14 cellular contexts compared by ENCODE assay signal in genomic region chrX:40004916-40005289, GRCh38.
DNase-seq lines count a peak whose midpoint lies in the region; ATAC-seq and TF ChIP-seq lines count a peak whose summit lies in the region.
"Had no signal": no experiment of that assay in that cellular context is flagged by ENCODE, and none has a peak within 500 bp of the region (broad histone marks: within the 10 kb centered on the region; RNA-seq: fewer than 3 reads in every experiment).

No MANE protein-coding gene starts in this region.

- H3K18ac ChIP-seq in mesenchymal stem cell (ENCODE audit: low read depth in 1 of 2, low read length in 2 of 2): no peak overlapping the region

- peaks cover 27% of the 10 kb centered on the region for H3K4me1 Mint-ChIP-seq in activated naive CD4-positive, alpha-beta T cell treated with anti-CD3 and anti-CD28 coated beads, Interleukin-2, amount 10 ng/mL, durations not matched to agents 7 days and 5 days
- no peaks in the 10 kb centered on the region for H3K4me1 Mint-ChIP-seq in activated T-helper 17 cell treated with anti-CD3 and anti-CD28 coated beads, Interleukin-2, amount 50 U/mL, for 72 hours
- peaks cover 6 to 29% (median 15%) of the 10 kb centered on the region in 4 donors for H3K4me1 Mint-ChIP-seq in CD4-positive, alpha-beta memory T cell

- H3K27ac ChIP-seq in mesenchymal stem cell (ENCODE audit: low read length, poor library complexity, severe bottlenecking): no peak overlapping the region
- H3K27ac ChIP-seq in thoracic aorta: no peak overlapping the region
- no peak overlapping the region for H3K27ac ChIP-seq in CD4-positive, alpha-beta memory T cell (ENCODE audit: low read depth, low read length)
- H3K27ac ChIP-seq: prostate gland, testis had no signal

- H3K4me1 ChIP-seq in mesenchymal stem cell (ENCODE audit: control insufficient read depth, insufficient read depth, low read depth, low read length) (peaks cover 32% of the 10 kb centered on the region), thoracic aorta (ENCODE audit: control insufficient read depth in 1 of 2, low read depth in 2 of 2) (peaks cover 5 to 9% of the 10 kb centered on the region in 2 donors)
- H3K4me1 ChIP-seq in CD4-positive, alpha-beta memory T cell (ENCODE audit: insufficient read depth, low read length): peaks cover 13% of the 10 kb centered on the region
- H3K4me1 ChIP-seq: prostate gland, testis had no signal

- no peak overlapping the region for H4K91ac ChIP-seq in mesenchymal stem cell (ENCODE audit: low read length)

- no peak overlapping the region for H2BK5ac ChIP-seq in mesenchymal stem cell (ENCODE audit: low read depth, low read length, poor library complexity, severe bottlenecking)

- H2BK12ac ChIP-seq in mesenchymal stem cell (ENCODE audit: low read length in 2 of 2): no peak overlapping the region

- no peak overlapping the region for H3K27ac Mint-ChIP-seq in activated naive CD4-positive, alpha-beta T cell treated with anti-CD3 and anti-CD28 coated beads, Interleukin-2, amount 10 ng/mL, durations not matched to agents 7 days and 5 days
- H3K27ac Mint-ChIP-seq in activated naive CD4-positive, alpha-beta T cell treated with anti-CD3 and anti-CD28 coated beads, Interleukin-2, amount 50 U/mL, for 72 hours: no peak overlapping the region
- no peak overlapping the region for H3K27ac Mint-ChIP-seq in activated T-helper 17 cell treated with anti-CD3 and anti-CD28 coated beads, Interleukin-2, amount 50 U/mL, for 72 hours
- no peak overlapping the region for H3K27ac Mint-ChIP-seq in CD4-positive, alpha-beta memory T cell

- H3K14ac ChIP-seq in mesenchymal stem cell (ENCODE audit: low read length in 2 of 2): no peak overlapping the region

- H3K9me3 ChIP-seq in mesenchymal stem cell (ENCODE audit: control insufficient read depth, low read length) (no peaks in the 10 kb centered on the region), thoracic aorta (no peaks in the 10 kb centered on the region)
- no peaks in the 10 kb centered on the region for H3K9me3 ChIP-seq in CD4-positive, alpha-beta memory T cell (ENCODE audit: control insufficient read depth in 1 of 2, low read length in 2 of 2)
- H3K9me3 ChIP-seq: prostate gland, testis had no signal

- POLR2A ChIA-PET in CD4-positive, alpha-beta memory T cell (lab: Charles Lee; ENCODE audit: partially characterized antibody): no interaction called here

- CTCF ChIA-PET in activated naive CD4-positive, alpha-beta T cell treated with anti-CD3 and anti-CD28 coated beads, Interleukin-2, amount 10 ng/mL, durations not matched to agents 7 days and 5 days (lab: Charles Lee): interaction anchor here (1.4 to 1.5 kb wide), 2 partner anchors 150 to 188 kb away, joined by 5 to 6 read pairs; no protein-coding TSS in a partner anchor
- CTCF ChIA-PET in CD4-positive, alpha-beta memory T cell (lab: Charles Lee; ENCODE audit: partially characterized antibody): no interaction called here

- no peak overlapping the region for H3K23ac ChIP-seq in mesenchymal stem cell (ENCODE audit: low read length in 2 of 2)

- DNase-seq in activated naive CD4-positive, alpha-beta T cell treated with anti-CD3 and anti-CD28 coated beads, Interleukin-2, amount 10 ng/mL, durations not matched to agents 7 days and 5 days: no peak
- DNase-seq in activated naive CD4-positive, alpha-beta T cell treated with anti-CD3 and anti-CD28 coated beads, Interleukin-2, amount 50 U/mL, for 72 hours (ENCODE audit: low spot score in 2 of 2): no peak
- DNase-seq in mesenchymal stem cell (no peak), thoracic aorta (ENCODE audit: low spot score) (no peak), T1000 (lab: John Stamatoyannopoulos, UW) (no peak)
- DNase-seq in CD4-positive, alpha-beta memory T cell: no peak
- no peak for DNase-seq in stimulated activated CD4-positive, alpha-beta T cell treated with anti-CD3 and anti-CD28 coated beads, Interleukin-4, amount 100 ng/mL, for 4 hours
- DNase-seq: MM.1S, NCI-H2081, NCI-H526, SW 1271, testis had no signal

- H3K4ac ChIP-seq in mesenchymal stem cell (ENCODE audit: low read depth in 1 of 2, low read length in 2 of 2): no peak overlapping the region

- no peaks in the 10 kb centered on the region for H3K36me3 Mint-ChIP-seq in activated naive CD4-positive, alpha-beta T cell treated with anti-CD3 and anti-CD28 coated beads, Interleukin-2, amount 10 ng/mL, durations not matched to agents 7 days and 5 days
- H3K36me3 Mint-ChIP-seq in activated naive CD4-positive, alpha-beta T cell treated with anti-CD3 and anti-CD28 coated beads, Interleukin-2, amount 50 U/mL, for 72 hours: no peaks in the 10 kb centered on the region
- no peaks in the 10 kb centered on the region for H3K36me3 Mint-ChIP-seq in activated T-helper 17 cell treated with anti-CD3 and anti-CD28 coated beads, Interleukin-2, amount 50 U/mL, for 72 hours (ENCODE audit: low read depth)
- no peaks in the 10 kb centered on the region for H3K36me3 Mint-ChIP-seq in CD4-positive, alpha-beta memory T cell

- H3K4me3 Mint-ChIP-seq in activated naive CD4-positive, alpha-beta T cell treated with anti-CD3 and anti-CD28 coated beads, Interleukin-2, amount 10 ng/mL, durations not matched to agents 7 days and 5 days: peak overlapping the region; percentile 12
- H3K4me3 Mint-ChIP-seq in activated T-helper 17 cell treated with anti-CD3 and anti-CD28 coated beads, Interleukin-2, amount 50 U/mL, for 72 hours: peak overlapping the region; percentile 62
- H3K4me3 Mint-ChIP-seq in CD4-positive, alpha-beta memory T cell: peak overlapping the region in 3 of 8 donors; percentile 30 to 66 (median 31)

- H2BK120ac ChIP-seq in mesenchymal stem cell (ENCODE audit: low read depth, low read length): no peak overlapping the region

- no peaks in the 10 kb centered on the region for H3K9me3 Mint-ChIP-seq in activated naive CD4-positive, alpha-beta T cell treated with anti-CD3 and anti-CD28 coated beads, Interleukin-2, amount 10 ng/mL, durations not matched to agents 7 days and 5 days
- no peaks in the 10 kb centered on the region for H3K9me3 Mint-ChIP-seq in activated naive CD4-positive, alpha-beta T cell treated with anti-CD3 and anti-CD28 coated beads, Interleukin-2, amount 50 U/mL, for 72 hours
- H3K9me3 Mint-ChIP-seq in activated T-helper 17 cell treated with anti-CD3 and anti-CD28 coated beads, Interleukin-2, amount 50 U/mL, for 72 hours: no peaks in the 10 kb centered on the region
- peaks cover 0 to 2% (median 0%) of the 10 kb centered on the region in 8 donors for H3K9me3 Mint-ChIP-seq in CD4-positive, alpha-beta memory T cell

- H2AFZ ChIP-seq in mesenchymal stem cell (ENCODE audit: low read depth, low read length): no peak overlapping the region

- H3K36me3 ChIP-seq in mesenchymal stem cell (ENCODE audit: control insufficient read depth in 1 of 2, insufficient read depth in 2 of 2, low read depth in 1 of 2, low read length in 2 of 2): no peaks in the 10 kb centered on the region
- no peaks in the 10 kb centered on the region for H3K36me3 ChIP-seq in thoracic aorta
- H3K36me3 ChIP-seq in CD4-positive, alpha-beta memory T cell (ENCODE audit: insufficient read depth, low read length): no peaks in the 10 kb centered on the region
- H3K36me3 ChIP-seq: prostate gland had no signal

- H3K27me3 ChIP-seq in mesenchymal stem cell (ENCODE audit: control insufficient read depth in 1 of 2, insufficient read depth in 1 of 2, low read length in 2 of 2) (peaks cover 0 to 85% of the 10 kb centered on the region in 2 experiments), thoracic aorta (replicated peaks; ENCODE audit: insufficient read depth) (no peaks in the 10 kb centered on the region)
- H3K27me3 ChIP-seq in CD4-positive, alpha-beta memory T cell (ENCODE audit: insufficient read depth, low read length): no peaks in the 10 kb centered on the region
- H3K27me3 ChIP-seq: testis had no signal

- WGBS in mesenchymal stem cell: 53% methylated on average over 14 of the region's 15 CpGs

- no peak overlapping the region for H3K9ac ChIP-seq in mesenchymal stem cell (ENCODE audit: low read length)

- H3K4me2 ChIP-seq in mesenchymal stem cell (ENCODE audit: low read length, poor library complexity, severe bottlenecking): peak overlapping the region; percentile 54

- no peak for TF ChIP-seq CTCF in thoracic aorta (IDR thresholded peaks at IDR 0.05)

- H2BK15ac ChIP-seq in mesenchymal stem cell (ENCODE audit: low read depth, poor library complexity, severe bottlenecking): no peak overlapping the region

- H3K27me3 Mint-ChIP-seq in activated naive CD4-positive, alpha-beta T cell treated with anti-CD3 and anti-CD28 coated beads, Interleukin-2, amount 10 ng/mL, durations not matched to agents 7 days and 5 days: peaks cover 79% of the 10 kb centered on the region
- H3K27me3 Mint-ChIP-seq in activated T-helper 17 cell treated with anti-CD3 and anti-CD28 coated beads, Interleukin-2, amount 50 U/mL, for 72 hours: peaks cover 26% of the 10 kb centered on the region
- peaks cover 3 to 10% of the 10 kb centered on the region in 2 donors for H3K27me3 Mint-ChIP-seq in CD4-positive, alpha-beta memory T cell

- intact Hi-C loops in CD4-positive, alpha-beta memory T cell (cut with micrococcal nuclease): no loop called here

- no peak for ATAC-seq in activated naive CD4-positive, alpha-beta T cell treated with anti-CD3 and anti-CD28 coated beads, Interleukin-2, amount 50 U/mL, for 72 hours
- ATAC-seq in activated T-helper 17 cell treated with anti-CD3 and anti-CD28 coated beads, Interleukin-2, amount 50 U/mL, for 72 hours (replicated peaks): no peak
- no peak for ATAC-seq in thoracic aorta (ENCODE audit: insufficient number of reproducible peaks, low FRiP score, low read depth)

- H2AK5ac ChIP-seq in mesenchymal stem cell (ENCODE audit: low read length, severe bottlenecking): no peak overlapping the region

- H4K8ac ChIP-seq in mesenchymal stem cell (ENCODE audit: low read length): no peak overlapping the region

- H3K4me3 ChIP-seq in mesenchymal stem cell (ENCODE audit: insufficient read depth in 1 of 2, low read depth in 1 of 2, low read length in 2 of 2) (no peak overlapping the region), thoracic aorta (peak overlapping the region; percentile 53)
- peak overlapping the region in 1 of 2 donors; percentile 24 for H3K4me3 ChIP-seq in CD4-positive, alpha-beta memory T cell (ENCODE audit: low read length in 2 of 2)
- H3K4me3 ChIP-seq: prostate gland, testis had no signal

- H3K79me1 ChIP-seq in mesenchymal stem cell (replicated peaks; ENCODE audit: low read length, poor library complexity, severe bottlenecking): no peaks in the 10 kb centered on the region
